In genomic region chr21:29007801-29008200, GRCh38 we compare ENCODE assay signal across 17 cellular contexts. TPM values are rescaled to one million over a fixed set of nuclear protein-coding genes. Genes with fewer than 3 reads are reported as not detected.
A peak's percentile ranks its signal among the peaks of the same experiment; 100 is the strongest.
DNase-seq lines count a peak whose midpoint lies in the region; ATAC-seq and TF ChIP-seq lines count a peak whose summit lies in the region.
"Had no signal": no experiment of that assay in that cellular context is flagged by ENCODE, and none has a peak within 500 bp of the region (broad histone marks: within the 10 kb centered on the region; RNA-seq: fewer than 3 reads in every experiment).

No MANE protein-coding gene starts in this region.

- no peaks in the 10 kb centered on the region for H4K20me1 ChIP-seq in IMR-90 (ENCODE audit: insufficient read depth, low read length)

- no peak overlapping the region for H3K27ac Mint-ChIP-seq in activated CD4-positive, alpha-beta T cell treated with anti-CD3 and anti-CD28 coated beads for 36 hours

- H4K8ac ChIP-seq in IMR-90 (ENCODE audit: low read depth in 2 of 2, low read length in 2 of 2) = no peak overlapping the region
- no peak overlapping the region for H4K8ac ChIP-seq in trophoblast cell (ENCODE audit: low read depth, low read length)

- H3K4me2 ChIP-seq in IMR-90 (ENCODE audit: low read depth, low read length) (no peak overlapping the region), trophoblast cell (ENCODE audit: low read length) (no peak overlapping the region)

- H3K79me1 ChIP-seq in IMR-90 (ENCODE audit: low read depth in 1 of 2, low read length in 2 of 2) = peaks cover 0 to 10% of the 10 kb centered on the region in 2 experiments; a peak in 1 of 4 replicates
- H3K79me1 ChIP-seq in trophoblast cell (ENCODE audit: low read length) = peaks cover 3% of the 10 kb centered on the region

- H3K27me3 ChIP-seq in IMR-90 (ENCODE audit: control insufficient read depth, insufficient read depth, low read length) = no peaks in the 10 kb centered on the region
- no peaks in the 10 kb centered on the region for H3K27me3 ChIP-seq in trophoblast cell (ENCODE audit: insufficient read depth, low read length)
- H3K27me3 ChIP-seq: BE2C had no signal

- H3K14ac ChIP-seq in IMR-90 (replicated peaks; ENCODE audit: low read depth, low read length) = no peak overlapping the region
- H3K14ac ChIP-seq in trophoblast cell (ENCODE audit: low read length) = no peak overlapping the region

- no peaks in the 10 kb centered on the region for H3K27me3 Mint-ChIP-seq in activated CD4-positive, alpha-beta T cell treated with anti-CD3 and anti-CD28 coated beads for 36 hours
- H3K27me3 Mint-ChIP-seq: CD4-positive, alpha-beta memory T cell had no signal

- H2BK12ac ChIP-seq in trophoblast cell (ENCODE audit: low read length) = no peak overlapping the region

- H3K36me3 Mint-ChIP-seq in activated CD4-positive, alpha-beta T cell treated with anti-CD3 and anti-CD28 coated beads for 36 hours (ENCODE audit: low read depth) = peaks cover 11% of the 10 kb centered on the region

- POLR2A ChIA-PET in IMR-90 (lab: Charles Lee; ENCODE audit: unreplicated experiment) = no interaction called here
- POLR2A ChIA-PET in activated CD4-positive, alpha-beta T cell treated with anti-CD3 and anti-CD28 coated beads for 36 hours (lab: Charles Lee) = no interaction called here

- dilution Hi-C loops in IMR-90 (cut with HindIII; ENCODE audit: low sequenced_read_pairs, unreplicated experiment) = no loop called here

- CTCF ChIA-PET in IMR-90 (lab: Yijun Ruan, JAX) = no interaction called here
- CTCF ChIA-PET in activated CD4-positive, alpha-beta T cell treated with anti-CD3 and anti-CD28 coated beads for 36 hours (lab: Charles Lee) = interaction anchor here (0.8 kb wide), 1 partner anchor 14 kb away, joined by 3 read pairs; no protein-coding TSS in a partner anchor

- H4K91ac ChIP-seq in IMR-90 (ENCODE audit: insufficient read depth, low read depth, low read length) (no peak overlapping the region), trophoblast cell (ENCODE audit: low read depth, low read length) (no peak overlapping the region)

- H3K27ac ChIP-seq in IMR-90 (ENCODE audit: insufficient read depth, low read length) (no peak overlapping the region), trophoblast cell (ENCODE audit: low read depth, low read length) (peak overlapping the region; percentile 54)

- H3K4me1 Mint-ChIP-seq in activated CD4-positive, alpha-beta T cell treated with anti-CD3 and anti-CD28 coated beads for 36 hours = no peaks in the 10 kb centered on the region

- no peak overlapping the region for H4K5ac ChIP-seq in IMR-90 (ENCODE audit: low read depth, low read length)

- peaks cover 3% of the 10 kb centered on the region; the same call in 1 of the 2 replicates for H3K4me1 ChIP-seq in IMR-90 (ENCODE audit: control insufficient read depth, insufficient read depth, low read length)
- peaks cover 4 to 5% of the 10 kb centered on the region in 2 experiments for H3K4me1 ChIP-seq in trophoblast cell (ENCODE audit: control insufficient read depth in 1 of 2, insufficient read depth in 2 of 2, low read length in 2 of 2)
- H3K4me1 ChIP-seq: BE2C had no signal

- H3K9me3 ChIP-seq in IMR-90 (ENCODE audit: control insufficient read depth, insufficient read depth, low read length) (no peaks in the 10 kb centered on the region), trophoblast cell (ENCODE audit: insufficient read depth, low read depth, low read length) (no peaks in the 10 kb centered on the region)
- H3K9me3 ChIP-seq: BE2C had no signal

- 60% methylated on average over 1 of the region's 3 CpGs; no CpG with 5 or more reads in 1 of the 2 experiments for WGBS in IMR-90 (ENCODE audit: extremely low coverage in 2 of 2, insufficient read length in 1 of 2), 2 experiments
- no CpG with 5 or more reads among the region's 3 CpGs for WGBS in trophoblast cell (ENCODE audit: extremely low coverage, insufficient coverage, insufficient read length)

- H3K9me1 ChIP-seq in IMR-90 (ENCODE audit: insufficient read depth, low read length) = no peaks in the 10 kb centered on the region

- intact Hi-C loops in IMR-90 (cut with micrococcal nuclease) = no loop called here
- intact Hi-C loops in activated CD4-positive, alpha-beta T cell treated with anti-CD3 and anti-CD28 coated beads for 36 hours (cut with DNase I, micrococcal nuclease) = no loop called here

- H2AK5ac ChIP-seq in IMR-90 (ENCODE audit: low read depth, low read length) = no peak overlapping the region
- no peak overlapping the region for H2AK5ac ChIP-seq in trophoblast cell (ENCODE audit: low read length)

- no peak overlapping the region for H2BK20ac ChIP-seq in IMR-90 (ENCODE audit: low read depth, low read length)

- H2AFZ ChIP-seq in IMR-90 (replicated peaks; ENCODE audit: low read length, poor library complexity) = no peak overlapping the region
- peak overlapping the region; percentile 25 for H2AFZ ChIP-seq in trophoblast cell (ENCODE audit: insufficient read depth, low read length, poor library complexity)

- H3K36me3 ChIP-seq in IMR-90 (ENCODE audit: control insufficient read depth, insufficient read depth, low read length) (peaks cover 19% of the 10 kb centered on the region), trophoblast cell (ENCODE audit: control insufficient read depth in 1 of 2, insufficient read depth in 2 of 2, low read length in 2 of 2) (no peaks in the 10 kb centered on the region)

- no peak overlapping the region for H2AK9ac ChIP-seq in IMR-90 (replicated peaks; ENCODE audit: low read depth, low read length, poor library complexity)

- in situ Hi-C loops in IMR-90 (cut with MboI; ENCODE audit: low sequenced_read_pairs) = no loop called here

- H2BK120ac ChIP-seq in IMR-90 (ENCODE audit: low read depth, low read length) (no peak overlapping the region), trophoblast cell (ENCODE audit: insufficient read depth, low read length, poor library complexity) (no peak overlapping the region)

- TF ChIP-seq POLR2A in IMR-90 (IDR thresholded peaks at IDR 0.05; ENCODE audit: low read depth, low read length) = no peak

- TSS peak; percentile 69 for BruUV-seq in IMR-90 (replicated peaks; lab: Mats Ljungman, UMichigan)

- DNase-seq in ELF-1 (ENCODE audit: low read depth, low spot score) (peak; percentile 12), IMR-90 (peak; percentile 33), foreskin melanocyte (peak; percentile 97), trophoblast cell (peak; percentile 88 to 96), superior temporal gyrus (ENCODE audit: extremely low spot score) (no peak)
- DNase-seq in activated CD4-positive, alpha-beta T cell treated with anti-CD3 and anti-CD28 coated beads for 36 hours = no peak
- DNase-seq: BE2C; CD4-positive, alpha-beta memory T cell; DMS79 treated with DMSO at 0.1 percent for 48 hours; HCEC 1CT; NCI-H1105; NCI-H1694 treated with DMSO at 0.1 percent for 48 hours; NCI-H446; NCI-H69; NK-92 treated with Interleukin-12 subunit alpha and Interleukin-12 subunit beta, amount 100 ng/mL, for 24 hours; SHP77 treated with DMSO at 0.1 percent for 48 hours had no signal

- H3K9me3 Mint-ChIP-seq in activated CD4-positive, alpha-beta T cell treated with anti-CD3 and anti-CD28 coated beads for 36 hours (ENCODE audit: low read depth) = no peaks in the 10 kb centered on the region
- H3K9me3 Mint-ChIP-seq: CD4-positive, alpha-beta memory T cell had no signal

- H3K4ac ChIP-seq in IMR-90 (ENCODE audit: low read depth, low read length) (no peak overlapping the region), trophoblast cell (ENCODE audit: low read depth, low read length) (no peak overlapping the region)

- TF ChIP-seq RAD21 in IMR-90 (IDR thresholded peaks at IDR 0.05; ENCODE audit: low read length) = no peak

- H2BK5ac ChIP-seq in IMR-90 (ENCODE audit: low read depth, low read length, poor library complexity, severe bottlenecking) = no peak overlapping the region
- H2BK5ac ChIP-seq in trophoblast cell (ENCODE audit: low read depth, low read length, poor library complexity) = no peak overlapping the region

- no peak for TF ChIP-seq CTCF in IMR-90 (conservative IDR thresholded peaks at IDR 0.05; ENCODE audit: low read depth, low read length)

- no peak overlapping the region for H4K12ac ChIP-seq in trophoblast cell (ENCODE audit: low read depth, low read length)

- H3K18ac ChIP-seq in IMR-90 (ENCODE audit: low read depth, low read length) (no peak overlapping the region), trophoblast cell (ENCODE audit: low read length) (no peak overlapping the region)

- no peak overlapping the region for H3K4me3 Mint-ChIP-seq in activated CD4-positive, alpha-beta T cell treated with anti-CD3 and anti-CD28 coated beads for 36 hours
- H3K4me3 Mint-ChIP-seq: CD4-positive, alpha-beta memory T cell had no signal

- no peak for ATAC-seq in IMR-90 (ENCODE audit: low read depth)
- no peak for ATAC-seq in activated CD4-positive, alpha-beta T cell treated with anti-CD3 and anti-CD28 coated beads for 36 hours
- no peak for ATAC-seq in HG03280 (IDR thresholded peaks at IDR 0.05; ENCODE audit: unreplicated experiment)

- H3K9ac ChIP-seq in IMR-90 (ENCODE audit: low read depth, low read length) = no peak overlapping the region
- H3K9ac ChIP-seq in trophoblast cell (ENCODE audit: low read length) = no peak overlapping the region

- no peak overlapping the region for H2BK15ac ChIP-seq in IMR-90 (ENCODE audit: low read depth, low read length)

- peaks cover 1% of the 10 kb centered on the region for H3K79me2 ChIP-seq in trophoblast cell (ENCODE audit: control insufficient read depth, insufficient read depth, low read length, poor library complexity)

- no peak overlapping the region for H3K56ac ChIP-seq in IMR-90 (ENCODE audit: extremely low read depth, insufficient read depth, low read length)

- H3K23ac ChIP-seq in IMR-90 (ENCODE audit: low read depth, low read length) (no peak overlapping the region), trophoblast cell (ENCODE audit: low read length) (no peak overlapping the region)

- H3K4me3 ChIP-seq in IMR-90 (ENCODE audit: insufficient read depth, low read depth, low read length) (no peak overlapping the region), trophoblast cell (ENCODE audit: low read depth, low read length) (no peak overlapping the region)

RNA-seq across cellular contexts. Expression of gene RWDD2B, which starts 11.3 kb away (rescaled TPM):
- 21.5 and 28.1 TPM in 2 replicates for total RNA-seq in IMR-90 (2012; rRNA removed)
- 15.1 and 19.6 TPM in 2 replicates for polyA plus RNA-seq in IMR-90 (2012; rRNA removed)
- 5.3 and 5.6 TPM in 2 replicates for polyA plus RNA-seq in IMR-90 (2012; cell fraction: cytosol; rRNA removed)
- polyA plus RNA-seq in IMR-90 (2012; cell fraction: nucleus; rRNA removed; ENCODE audit: low replicate concordance) = 1.9 and 7.8 TPM in 2 replicates
- polyA plus RNA-seq in trophoblast cell (2013) = 3.3 and 3.6 TPM in 2 replicates
- 10 to 100 TPM; 17.8 to 18.3 TPM for total RNA-seq in activated CD4-positive, alpha-beta T cell treated with anti-CD3 and anti-CD28 coated beads for 36 hours

RNA-seq across cellular contexts. Expression of gene LTN1, which starts 15.1 kb away (rescaled TPM):
- total RNA-seq in IMR-90 (2012; rRNA removed) = 35.5 and 45.0 TPM in 2 replicates
- 4.2 and 6.7 TPM in 2 replicates for polyA plus RNA-seq in IMR-90 (2012; rRNA removed)
- 0.56 and 0.81 TPM in 2 replicates for polyA plus RNA-seq in IMR-90 (2012; cell fraction: cytosol; rRNA removed)
- 0.77 and 9.2 TPM in 2 replicates for polyA plus RNA-seq in IMR-90 (2012; cell fraction: nucleus; rRNA removed; ENCODE audit: low replicate concordance)
- polyA plus RNA-seq in trophoblast cell (2013) = 16.1 and 16.2 TPM in 2 replicates
- total RNA-seq in activated CD4-positive, alpha-beta T cell treated with anti-CD3 and anti-CD28 coated beads for 36 hours = 10 to 100 TPM; 26.6 to 29.4 TPM

RNA-seq across cellular contexts. Expression of gene USP16, which starts 16.7 kb away (rescaled TPM):
- total RNA-seq in IMR-90 (2012; rRNA removed) = 28.7 and 47.8 TPM in 2 replicates
- polyA plus RNA-seq in IMR-90 (2012; rRNA removed) = 13.4 and 15.5 TPM in 2 replicates
- polyA plus RNA-seq in IMR-90 (2012; cell fraction: cytosol; rRNA removed) = 1.2 and 1.9 TPM in 2 replicates
- 2.0 and 22.2 TPM in 2 replicates for polyA plus RNA-seq in IMR-90 (2012; cell fraction: nucleus; rRNA removed; ENCODE audit: low replicate concordance)
- 29.0 and 31.2 TPM in 2 replicates for polyA plus RNA-seq in trophoblast cell (2013)
- total RNA-seq in activated CD4-positive, alpha-beta T cell treated with anti-CD3 and anti-CD28 coated beads for 36 hours = 10 to 100 TPM; 41.1 to 41.7 TPM

Comparison
In these comparisons a context has a peak if more than half of its experiments do, and no peak if none do; other contexts are left out.
1. DNase-seq: peak in ELF-1 (single experiment), IMR-90 (single experiment), foreskin melanocyte (single experiment) and trophoblast cell (2 of 2); none in activated CD4-positive, alpha-beta T cell treated with anti-CD3 and anti-CD28 coated beads for 36 hours (single experiment) and superior temporal gyrus (single experiment).